In the genomic region with DNA sequence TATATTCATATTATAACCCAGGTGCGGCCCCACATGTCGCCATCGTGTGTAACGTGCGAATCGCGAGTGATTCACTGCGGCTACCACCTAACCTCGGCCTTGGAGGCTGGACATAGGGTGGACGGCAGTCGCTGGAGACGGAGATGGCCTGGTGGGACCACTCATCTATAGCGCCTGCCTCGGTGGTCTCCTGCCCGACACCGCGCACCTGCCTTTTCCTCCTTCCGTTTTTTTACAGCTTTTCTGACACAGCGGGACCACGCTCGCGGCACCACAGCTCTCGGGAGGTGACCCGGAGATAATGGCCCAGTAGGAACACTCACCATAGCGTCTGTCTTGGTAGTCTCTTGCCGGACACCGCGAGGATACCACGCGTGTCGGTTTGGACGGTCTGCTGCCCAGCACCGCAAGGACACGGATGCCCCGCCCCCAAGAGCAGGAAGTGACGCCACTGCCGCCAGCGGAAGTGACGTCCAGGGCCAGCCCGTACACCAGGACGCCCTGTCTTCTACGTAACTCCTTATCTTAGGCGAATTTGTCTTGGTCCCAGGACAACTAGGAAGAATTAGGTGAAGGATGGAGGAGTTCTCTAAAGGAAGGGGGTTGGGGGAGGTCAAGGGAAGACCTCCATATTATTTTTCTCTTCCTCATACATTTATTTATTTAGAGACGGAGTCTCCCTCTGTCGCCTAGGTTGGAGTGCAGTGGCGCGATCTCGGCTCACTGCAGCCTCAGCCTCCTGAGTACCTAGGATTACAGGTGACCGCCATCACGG, we compare ENCODE assay signal across 1 cellular context.
TF ChIP-seq lines count a peak whose summit lies in the region.

No MANE protein-coding gene starts in this region.

TF ChIP-seq in HepG2, 621 proteins besides CTCF, POLR2A, EP300 and RAD21 (continued from another document):
- no peak for TF ChIP-seq CSRNP1 (CRISPR knock-in tag; IDR thresholded peaks at IDR 0.05)
- TF ChIP-seq MZF1 (CRISPR knock-in tag; IDR thresholded peaks at IDR 0.05; ENCODE audit: borderline replicate concordance): no peak
- peak; percentile 99 for TF ChIP-seq KMT2B (CRISPR knock-in tag; IDR thresholded peaks at IDR 0.05)
- TF ChIP-seq ZNF598 (CRISPR knock-in tag; IDR thresholded peaks at IDR 0.05; ENCODE audit: borderline replicate concordance): peak; percentile 49; the same call in 1 of the 2 replicates
- peak; percentile 52; the same call in 1 of the 2 replicates for TF ChIP-seq ZSCAN29 (CRISPR knock-in tag; conservative IDR thresholded peaks at IDR 0.05)
- peak; percentile 40; the same call in 1 of the 2 replicates for TF ChIP-seq ZNF446 (CRISPR knock-in tag; IDR thresholded peaks at IDR 0.05)
- peak; percentile 42; the same call in 1 of the 2 replicates for TF ChIP-seq NFYC (CRISPR knock-in tag; IDR thresholded peaks at IDR 0.05)
- 0 out of 2 replicates have a peak, but pooled peaks have one; percentile 53 for TF ChIP-seq ZBTB3 (CRISPR knock-in tag; IDR thresholded peaks at IDR 0.05; ENCODE audit: borderline replicate concordance, low read depth)
- TF ChIP-seq FOXK1 (CRISPR knock-in tag; IDR thresholded peaks at IDR 0.05; ENCODE audit: borderline replicate concordance, low read depth): peak; percentile 83; the same call in 1 of the 2 replicates
- peak; percentile 90 for TF ChIP-seq MYC (CRISPR knock-in tag; IDR thresholded peaks at IDR 0.05; ENCODE audit: borderline replicate concordance)
- TF ChIP-seq ZNF574 (CRISPR knock-in tag; IDR thresholded peaks at IDR 0.05): peak; percentile 88
- TF ChIP-seq AKAP8 (CRISPR knock-in tag; IDR thresholded peaks at IDR 0.05): peak; percentile 96
- TF ChIP-seq ZNF232 (CRISPR knock-in tag; IDR thresholded peaks at IDR 0.05; ENCODE audit: borderline replicate concordance): no peak
- TF ChIP-seq, protein P1, sequence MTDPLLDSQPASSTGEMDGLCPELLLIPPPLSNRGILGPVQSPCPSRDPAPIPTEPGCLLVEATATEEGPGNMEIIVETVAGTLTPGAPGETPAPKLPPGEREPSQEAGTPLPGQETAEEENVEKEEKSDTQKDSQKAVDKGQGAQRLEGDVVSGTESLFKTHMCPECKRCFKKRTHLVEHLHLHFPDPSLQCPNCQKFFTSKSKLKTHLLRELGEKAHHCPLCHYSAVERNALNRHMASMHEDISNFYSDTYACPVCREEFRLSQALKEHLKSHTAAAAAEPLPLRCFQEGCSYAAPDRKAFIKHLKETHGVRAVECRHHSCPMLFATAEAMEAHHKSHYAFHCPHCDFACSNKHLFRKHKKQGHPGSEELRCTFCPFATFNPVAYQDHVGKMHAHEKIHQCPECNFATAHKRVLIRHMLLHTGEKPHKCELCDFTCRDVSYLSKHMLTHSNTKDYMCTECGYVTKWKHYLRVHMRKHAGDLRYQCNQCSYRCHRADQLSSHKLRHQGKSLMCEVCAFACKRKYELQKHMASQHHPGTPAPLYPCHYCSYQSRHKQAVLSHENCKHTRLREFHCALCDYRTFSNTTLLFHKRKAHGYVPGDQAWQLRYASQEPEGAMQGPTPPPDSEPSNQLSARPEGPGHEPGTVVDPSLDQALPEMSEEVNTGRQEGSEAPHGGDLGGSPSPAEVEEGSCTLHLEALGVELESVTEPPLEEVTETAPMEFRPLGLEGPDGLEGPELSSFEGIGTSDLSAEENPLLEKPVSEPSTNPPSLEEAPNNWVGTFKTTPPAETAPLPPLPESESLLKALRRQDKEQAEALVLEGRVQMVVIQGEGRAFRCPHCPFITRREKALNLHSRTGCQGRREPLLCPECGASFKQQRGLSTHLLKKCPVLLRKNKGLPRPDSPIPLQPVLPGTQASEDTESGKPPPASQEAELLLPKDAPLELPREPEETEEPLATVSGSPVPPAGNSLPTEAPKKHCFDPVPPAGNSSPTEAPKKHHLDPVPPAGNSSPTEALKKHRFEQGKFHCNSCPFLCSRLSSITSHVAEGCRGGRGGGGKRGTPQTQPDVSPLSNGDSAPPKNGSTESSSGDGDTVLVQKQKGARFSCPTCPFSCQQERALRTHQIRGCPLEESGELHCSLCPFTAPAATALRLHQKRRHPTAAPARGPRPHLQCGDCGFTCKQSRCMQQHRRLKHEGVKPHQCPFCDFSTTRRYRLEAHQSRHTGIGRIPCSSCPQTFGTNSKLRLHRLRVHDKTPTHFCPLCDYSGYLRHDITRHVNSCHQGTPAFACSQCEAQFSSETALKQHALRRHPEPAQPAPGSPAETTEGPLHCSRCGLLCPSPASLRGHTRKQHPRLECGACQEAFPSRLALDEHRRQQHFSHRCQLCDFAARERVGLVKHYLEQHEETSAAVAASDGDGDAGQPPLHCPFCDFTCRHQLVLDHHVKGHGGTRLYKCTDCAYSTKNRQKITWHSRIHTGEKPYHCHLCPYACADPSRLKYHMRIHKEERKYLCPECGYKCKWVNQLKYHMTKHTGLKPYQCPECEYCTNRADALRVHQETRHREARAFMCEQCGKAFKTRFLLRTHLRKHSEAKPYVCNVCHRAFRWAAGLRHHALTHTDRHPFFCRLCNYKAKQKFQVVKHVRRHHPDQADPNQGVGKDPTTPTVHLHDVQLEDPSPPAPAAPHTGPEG (CRISPR knock-in tag; IDR thresholded peaks at IDR 0.05): 0 out of 2 replicates have a peak, but pooled peaks have one; percentile 41
- TF ChIP-seq FOSL2 (CRISPR knock-in tag; IDR thresholded peaks at IDR 0.05): peak; percentile 49; the same call in 1 of the 2 replicates
- peak; percentile 91 for TF ChIP-seq POLR2AphosphoS5 (IDR thresholded peaks at IDR 0.05; ENCODE audit: low read depth, low read length)
- no peak for TF ChIP-seq ZNF780A (CRISPR knock-in tag; IDR thresholded peaks at IDR 0.05)
